Comparison of ENCODE assay signal across 8 cellular contexts in the genomic region with DNA sequence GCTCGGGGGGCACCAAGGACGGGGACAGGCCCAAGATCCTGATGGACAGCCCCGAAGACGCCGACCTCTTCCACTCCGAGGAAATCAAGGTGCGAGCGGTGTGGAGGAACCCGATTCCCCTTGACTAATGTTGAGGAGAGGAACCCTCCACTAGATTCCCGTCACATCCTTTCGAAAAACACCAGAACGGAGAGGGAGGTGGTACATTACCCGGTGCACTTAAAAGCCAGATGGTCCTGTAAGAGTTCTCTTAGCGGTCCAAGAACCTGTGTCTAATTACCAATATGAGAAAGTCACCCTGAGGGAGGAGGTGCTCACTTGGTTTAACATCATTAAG. TPM values are rescaled to one million over a fixed set of nuclear protein-coding genes. Genes with fewer than 3 reads are reported as not detected.
DNase-seq lines count a peak whose midpoint lies in the region; ATAC-seq and TF ChIP-seq lines count a peak whose summit lies in the region.

No MANE protein-coding gene starts in this region.

- no peak for DNase-seq in DND-41
- DNase-seq in LNCaP clone FGC (ENCODE audit: low read depth), result no peak
- no peak for DNase-seq in colonic mucosa
- peak in 1 of 9 donors; percentile 36 for DNase-seq in naive thymus-derived CD4-positive, alpha-beta T cell
- no peak for DNase-seq in stimulated activated CD4-positive, alpha-beta T cell treated with anti-CD3 and anti-CD28 coated beads, Interleukin-4, amount 100 ng/mL, for 24 hours
- no peak for DNase-seq in KG1 (lab: John Stamatoyannopoulos, UW)
- no peak for DNase-seq in OCI-M2 (lab: John Stamatoyannopoulos, UW; ENCODE audit: unreplicated experiment)

- H3K4me3 Mint-ChIP-seq in naive thymus-derived CD4-positive, alpha-beta T cell, result peak overlapping the region; percentile 85 to 98 (median 88)

- H3K4me3 ChIP-seq in DND-41 (ENCODE audit: low read depth in 1 of 2, low read length in 2 of 2) (peak overlapping the region; percentile 67 to 81), LNCaP clone FGC (ENCODE audit: low read depth, low read length) (peak overlapping the region; percentile 90), colonic mucosa (peak overlapping the region; percentile 78)
- peak overlapping the region; percentile 81 for H3K4me3 ChIP-seq in naive thymus-derived CD4-positive, alpha-beta T cell (ENCODE audit: low read length)

- peaks cover 39% of the 10 kb centered on the region for H3K36me3 ChIP-seq in DND-41 (ENCODE audit: insufficient read depth, low read length)
- H3K36me3 ChIP-seq in colonic mucosa, result no peaks in the 10 kb centered on the region
- H3K36me3 ChIP-seq in naive thymus-derived CD4-positive, alpha-beta T cell (ENCODE audit: control insufficient read depth in 2 of 3, insufficient read depth in 3 of 3, low read length in 3 of 3), result peaks cover 0 to 22% (median 6%) of the 10 kb centered on the region in 3 experiments

- H3K9ac ChIP-seq in DND-41 (ENCODE audit: low read depth, low read length) (peak overlapping the region; percentile 94), colonic mucosa (ENCODE audit: low read depth in 2 of 2, low read length in 2 of 2) (peak overlapping the region; percentile 77 to 99)

- H3K4me2 ChIP-seq in DND-41 (ENCODE audit: insufficient read depth, low read length), result peak overlapping the region; percentile 58

- peaks cover 50% of the 10 kb centered on the region for H3K79me2 ChIP-seq in DND-41 (ENCODE audit: insufficient read depth, low read length)

- no peaks in the 10 kb centered on the region for H3K9me3 ChIP-seq in DND-41 (ENCODE audit: insufficient read depth, low read length, severe bottlenecking)
- H3K9me3 ChIP-seq in colonic mucosa, result no peaks in the 10 kb centered on the region
- H3K9me3 ChIP-seq in naive thymus-derived CD4-positive, alpha-beta T cell (ENCODE audit: control insufficient read depth in 2 of 3, low read length in 3 of 3), result no peaks in the 10 kb centered on the region

- no peaks in the 10 kb centered on the region for H3K27me3 Mint-ChIP-seq in naive thymus-derived CD4-positive, alpha-beta T cell

- H3K36me3 Mint-ChIP-seq in naive thymus-derived CD4-positive, alpha-beta T cell, result peaks cover 5 to 33% (median 6%) of the 10 kb centered on the region in 5 donors

- H4K20me1 ChIP-seq in DND-41 (ENCODE audit: insufficient read depth, low read length), result peaks cover 14% of the 10 kb centered on the region; the same call in 1 of the 2 replicates

- peak overlapping the region; percentile 95 for H3K27ac ChIP-seq in DND-41 (ENCODE audit: low read length)
- H3K27ac ChIP-seq in colonic mucosa, result peak overlapping the region; percentile 93
- H3K27ac ChIP-seq in naive thymus-derived CD4-positive, alpha-beta T cell (ENCODE audit: low read depth, low read length), result peak overlapping the region; percentile 76

- no peaks in the 10 kb centered on the region for H3K27me3 ChIP-seq in DND-41 (ENCODE audit: insufficient read depth, low read length, poor library complexity)
- no peaks in the 10 kb centered on the region for H3K27me3 ChIP-seq in colonic mucosa
- no peaks in the 10 kb centered on the region for H3K27me3 ChIP-seq in naive thymus-derived CD4-positive, alpha-beta T cell (ENCODE audit: control insufficient read depth in 2 of 2, insufficient read depth in 2 of 2, low read length in 2 of 2)

- POLR2A ChIA-PET in naive thymus-derived CD4-positive, alpha-beta T cell (lab: Charles Lee), result interaction anchor here (1.2 to 2.0 kb wide), 3 partner anchors 9 to 1293 kb away, joined by 3 to 9 read pairs (median 3); a partner anchor contains a TSS

- CTCF ChIA-PET in naive thymus-derived CD4-positive, alpha-beta T cell (lab: Charles Lee), result interaction anchor here (1.3 to 1.5 kb wide), 2 partner anchors 11 to 20 kb away, joined by 4 to 5 read pairs; no protein-coding TSS in a partner anchor

- no peak for TF ChIP-seq CTCF in DND-41 (IDR thresholded peaks at IDR 0.05; ENCODE audit: borderline replicate concordance, extremely low read depth, low read length, poor library complexity, severe bottlenecking)
- TF ChIP-seq CTCF in LNCaP clone FGC (IDR thresholded peaks at IDR 0.05; ENCODE audit: control insufficient read depth, extremely low read depth, insufficient read depth), result no peak
- no peak for TF ChIP-seq CTCF in colonic mucosa (IDR thresholded peaks at IDR 0.05)

- no peaks in the 10 kb centered on the region for H3K9me3 Mint-ChIP-seq in naive thymus-derived CD4-positive, alpha-beta T cell

- peaks cover 32 to 68% (median 57%) of the 10 kb centered on the region in 7 donors for H3K4me1 Mint-ChIP-seq in naive thymus-derived CD4-positive, alpha-beta T cell

- peak overlapping the region; percentile 95 for H2AFZ ChIP-seq in DND-41 (ENCODE audit: low read depth, low read length)

- intact Hi-C loops in colonic mucosa (cut with DNase I), result no loop called here
- intact Hi-C loops in naive thymus-derived CD4-positive, alpha-beta T cell (cut with micrococcal nuclease), result loop anchor here (1.0 to 10.0 kb wide), 8 partner anchors 209 to 1603 kb away; a partner anchor contains a TSS

- H3K27ac Mint-ChIP-seq in naive thymus-derived CD4-positive, alpha-beta T cell, result peak overlapping the region; percentile 77 to 96 (median 92)

- peaks cover 40% of the 10 kb centered on the region for H3K4me1 ChIP-seq in DND-41 (ENCODE audit: insufficient read depth, low read length)
- H3K4me1 ChIP-seq in colonic mucosa, result peaks cover 6% of the 10 kb centered on the region
- peaks cover 20 to 30% of the 10 kb centered on the region in 2 donors for H3K4me1 ChIP-seq in naive thymus-derived CD4-positive, alpha-beta T cell (ENCODE audit: control insufficient read depth in 2 of 2, insufficient read depth in 2 of 2, low read length in 2 of 2)

- ATAC-seq in DND-41 (ENCODE audit: insufficient read depth, low read depth) (no peak), GM21526 (IDR thresholded peaks at IDR 0.05; ENCODE audit: low FRiP score, unreplicated experiment) (no peak)
- ATAC-seq in naive thymus-derived CD4-positive, alpha-beta T cell, result no peak

RNA-seq across cellular contexts. Expression of a gene that starts 0.3 kb away (rescaled TPM):
- 10 to 100 TPM; 70.4 to 76.7 TPM for total RNA-seq in colonic mucosa
- 10 to 100 TPM; 23.5 to 48.7 (median 43.3) TPM for total RNA-seq in naive thymus-derived CD4-positive, alpha-beta T cell
- polyA plus RNA-seq in naive thymus-derived CD4-positive, alpha-beta T cell, result 10 to 100 TPM; 35.9 to 54.7 TPM
